Comparison of ENCODE assay signal across 21 cellular contexts in genomic region chr1:165169028-165169427, GRCh38.
"Had no signal": no experiment of that assay in that cellular context is flagged by ENCODE, and none has a peak within 500 bp of the region (broad histone marks: within the 10 kb centered on the region; RNA-seq: fewer than 3 reads in every experiment).

No MANE protein-coding gene starts in this region.

- H3K4me3 ChIP-seq: gastroesophageal sphincter, heart right ventricle, left ventricle myocardium inferior, suprapubic skin, upper lobe of left lung had no signal

- H3K27ac Mint-ChIP-seq: activated T-helper 17 cell treated with anti-CD3 and anti-CD28 coated beads, Interleukin-2, amount 50 U/mL, for 72 hours; dendritic cell treated with granulocyte-macrophage colony-stimulating factor and Interleukin-4, amounts not matched to agents 40 ng/mL and 50 ng/mL, for 4 days; natural killer cell had no signal

- H3K27ac ChIP-seq: brain microvascular endothelial cell, gastroesophageal sphincter, heart right ventricle, left ventricle myocardium inferior, suprapubic skin, upper lobe of left lung had no signal

- DNase-seq: activated CD4-positive, alpha-beta T cell treated with anti-CD3 and anti-CD28 coated beads, Interleukin-2, amount 50 U/mL, for 1 hour; activated CD4-positive, CD25-positive, alpha-beta regulatory T cell; activated naive CD4-positive, alpha-beta T cell treated with Interleukin-2 at 50 U/mL for 16 hours; activated T-cell treated with anti-CD3 and anti-CD28 coated beads for 4 hours; anterior cingulate cortex; brain microvascular endothelial cell; cerebellar nuclear complex; effector memory CD4-positive, alpha-beta T cell; heart right ventricle; left ventricle myocardium inferior; mesenchymal stem cell; natural killer cell; right cardiac atrium; small intestine; stimulated activated CD4-positive, alpha-beta T cell treated with anti-CD3 and anti-CD28 coated beads, Interleukin-4, amount 100 ng/mL, for 4 hours; stimulated activated naive CD8-positive, alpha-beta T cell treated with anti-CD3 and anti-CD28 coated beads, Interleukin-15, Interleukin-2, amounts not matched to agents 100 U/mL and 50 U/mL, for 24 hours; upper lobe of left lung had no signal

- H3K4me1 Mint-ChIP-seq: activated T-helper 17 cell treated with anti-CD3 and anti-CD28 coated beads, Interleukin-2, amount 50 U/mL, for 72 hours; natural killer cell had no signal

- H3K4me1 ChIP-seq: gastroesophageal sphincter, left ventricle myocardium inferior, upper lobe of left lung had no signal

- H3K36me3 Mint-ChIP-seq: natural killer cell had no signal

- H3K9me3 ChIP-seq: gastroesophageal sphincter, heart right ventricle, left ventricle myocardium inferior, suprapubic skin, upper lobe of left lung had no signal

- H3K4me3 Mint-ChIP-seq: activated T-helper 17 cell treated with anti-CD3 and anti-CD28 coated beads, Interleukin-2, amount 50 U/mL, for 72 hours; dendritic cell treated with granulocyte-macrophage colony-stimulating factor and Interleukin-4, amounts not matched to agents 40 ng/mL and 50 ng/mL, for 4 days; natural killer cell had no signal

- H3K9me3 Mint-ChIP-seq: dendritic cell treated with granulocyte-macrophage colony-stimulating factor and Interleukin-4, amounts not matched to agents 40 ng/mL and 50 ng/mL, for 4 days had no signal

- H3K27me3 ChIP-seq: brain microvascular endothelial cell, upper lobe of left lung had no signal

- H3K36me3 ChIP-seq: brain microvascular endothelial cell, gastroesophageal sphincter, heart right ventricle, left ventricle myocardium inferior, suprapubic skin, upper lobe of left lung had no signal
